In the genomic region with DNA sequence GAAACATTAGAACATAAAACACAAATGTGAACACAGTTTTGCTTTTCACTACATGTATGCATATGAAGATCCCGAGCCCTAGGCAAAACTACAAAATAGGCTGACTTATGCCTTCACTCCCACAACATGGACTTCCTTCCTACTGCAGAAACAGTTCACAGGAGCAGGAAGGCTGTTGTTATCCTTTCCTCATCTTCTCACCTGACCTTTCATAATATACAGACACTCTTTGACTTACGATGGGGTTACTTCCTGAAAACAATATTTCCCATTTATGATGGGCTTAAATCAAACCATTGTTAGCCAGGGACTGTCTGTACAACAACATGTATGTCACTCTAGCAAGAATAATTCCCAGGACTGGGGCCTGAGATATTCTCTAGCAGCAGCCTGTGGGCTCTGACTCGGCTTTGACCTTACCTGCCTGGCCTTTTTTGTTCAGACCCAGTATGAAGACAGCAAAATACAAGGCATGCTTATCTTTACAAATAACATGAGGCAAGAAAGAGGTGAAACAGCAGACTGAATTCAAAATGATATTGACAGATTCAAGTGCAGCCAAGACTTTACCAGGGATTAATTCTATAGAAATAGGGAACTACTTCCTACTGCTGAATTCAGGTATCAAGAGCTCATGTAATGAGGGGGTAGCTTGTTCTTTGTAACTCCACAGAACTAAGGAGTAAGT, we compare ENCODE assay signal across 1 cellular context.
TF ChIP-seq lines count a peak whose summit lies in the region.

No MANE protein-coding gene starts in this region.

TF ChIP-seq in GM12878, 131 proteins besides CTCF, POLR2A, EP300 and RAD21:
- TF ChIP-seq KAT2A (conservative IDR thresholded peaks at IDR 0.05; ENCODE audit: control insufficient read depth, low read depth, low read length) = no peak
- TF ChIP-seq STAT3 (IDR thresholded peaks at IDR 0.05; ENCODE audit: low read depth, low read length) = no peak
- TF ChIP-seq EGR1 (IDR thresholded peaks at IDR 0.05; ENCODE audit: borderline replicate concordance in 1 of 2, low read depth in 2 of 2, low read length in 2 of 2) = no peak
- TF ChIP-seq, protein P1, sequence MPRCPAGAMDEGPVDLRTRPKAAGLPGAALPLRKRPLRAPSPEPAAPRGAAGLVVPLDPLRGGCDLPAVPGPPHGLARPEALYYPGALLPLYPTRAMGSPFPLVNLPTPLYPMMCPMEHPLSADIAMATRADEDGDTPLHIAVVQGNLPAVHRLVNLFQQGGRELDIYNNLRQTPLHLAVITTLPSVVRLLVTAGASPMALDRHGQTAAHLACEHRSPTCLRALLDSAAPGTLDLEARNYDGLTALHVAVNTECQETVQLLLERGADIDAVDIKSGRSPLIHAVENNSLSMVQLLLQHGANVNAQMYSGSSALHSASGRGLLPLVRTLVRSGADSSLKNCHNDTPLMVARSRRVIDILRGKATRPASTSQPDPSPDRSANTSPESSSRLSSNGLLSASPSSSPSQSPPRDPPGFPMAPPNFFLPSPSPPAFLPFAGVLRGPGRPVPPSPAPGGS (IDR thresholded peaks at IDR 0.05; ENCODE audit: borderline replicate concordance, insufficient read depth, low read depth, low read length, poor library complexity, severe bottlenecking) = no peak
- TF ChIP-seq EZH2 (IDR thresholded peaks at IDR 0.05; ENCODE audit: borderline replicate concordance, control insufficient read depth, low read depth, low read length) = no peak
- TF ChIP-seq RCOR1 (conservative IDR thresholded peaks at IDR 0.05; ENCODE audit: low read depth, low read length) = no peak
- TF ChIP-seq, protein P2, sequence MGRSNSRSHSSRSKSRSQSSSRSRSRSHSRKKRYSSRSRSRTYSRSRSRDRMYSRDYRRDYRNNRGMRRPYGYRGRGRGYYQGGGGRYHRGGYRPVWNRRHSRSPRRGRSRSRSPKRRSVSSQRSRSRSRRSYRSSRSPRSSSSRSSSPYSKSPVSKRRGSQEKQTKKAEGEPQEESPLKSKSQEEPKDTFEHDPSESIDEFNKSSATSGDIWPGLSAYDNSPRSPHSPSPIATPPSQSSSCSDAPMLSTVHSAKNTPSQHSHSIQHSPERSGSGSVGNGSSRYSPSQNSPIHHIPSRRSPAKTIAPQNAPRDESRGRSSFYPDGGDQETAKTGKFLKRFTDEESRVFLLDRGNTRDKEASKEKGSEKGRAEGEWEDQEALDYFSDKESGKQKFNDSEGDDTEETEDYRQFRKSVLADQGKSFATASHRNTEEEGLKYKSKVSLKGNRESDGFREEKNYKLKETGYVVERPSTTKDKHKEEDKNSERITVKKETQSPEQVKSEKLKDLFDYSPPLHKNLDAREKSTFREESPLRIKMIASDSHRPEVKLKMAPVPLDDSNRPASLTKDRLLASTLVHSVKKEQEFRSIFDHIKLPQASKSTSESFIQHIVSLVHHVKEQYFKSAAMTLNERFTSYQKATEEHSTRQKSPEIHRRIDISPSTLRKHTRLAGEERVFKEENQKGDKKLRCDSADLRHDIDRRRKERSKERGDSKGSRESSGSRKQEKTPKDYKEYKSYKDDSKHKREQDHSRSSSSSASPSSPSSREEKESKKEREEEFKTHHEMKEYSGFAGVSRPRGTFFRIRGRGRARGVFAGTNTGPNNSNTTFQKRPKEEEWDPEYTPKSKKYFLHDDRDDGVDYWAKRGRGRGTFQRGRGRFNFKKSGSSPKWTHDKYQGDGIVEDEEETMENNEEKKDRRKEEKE (IDR thresholded peaks at IDR 0.05) = no peak
- TF ChIP-seq SMC3 (IDR thresholded peaks at IDR 0.05; ENCODE audit: borderline replicate concordance, low read length) = no peak
- TF ChIP-seq, protein P3, sequence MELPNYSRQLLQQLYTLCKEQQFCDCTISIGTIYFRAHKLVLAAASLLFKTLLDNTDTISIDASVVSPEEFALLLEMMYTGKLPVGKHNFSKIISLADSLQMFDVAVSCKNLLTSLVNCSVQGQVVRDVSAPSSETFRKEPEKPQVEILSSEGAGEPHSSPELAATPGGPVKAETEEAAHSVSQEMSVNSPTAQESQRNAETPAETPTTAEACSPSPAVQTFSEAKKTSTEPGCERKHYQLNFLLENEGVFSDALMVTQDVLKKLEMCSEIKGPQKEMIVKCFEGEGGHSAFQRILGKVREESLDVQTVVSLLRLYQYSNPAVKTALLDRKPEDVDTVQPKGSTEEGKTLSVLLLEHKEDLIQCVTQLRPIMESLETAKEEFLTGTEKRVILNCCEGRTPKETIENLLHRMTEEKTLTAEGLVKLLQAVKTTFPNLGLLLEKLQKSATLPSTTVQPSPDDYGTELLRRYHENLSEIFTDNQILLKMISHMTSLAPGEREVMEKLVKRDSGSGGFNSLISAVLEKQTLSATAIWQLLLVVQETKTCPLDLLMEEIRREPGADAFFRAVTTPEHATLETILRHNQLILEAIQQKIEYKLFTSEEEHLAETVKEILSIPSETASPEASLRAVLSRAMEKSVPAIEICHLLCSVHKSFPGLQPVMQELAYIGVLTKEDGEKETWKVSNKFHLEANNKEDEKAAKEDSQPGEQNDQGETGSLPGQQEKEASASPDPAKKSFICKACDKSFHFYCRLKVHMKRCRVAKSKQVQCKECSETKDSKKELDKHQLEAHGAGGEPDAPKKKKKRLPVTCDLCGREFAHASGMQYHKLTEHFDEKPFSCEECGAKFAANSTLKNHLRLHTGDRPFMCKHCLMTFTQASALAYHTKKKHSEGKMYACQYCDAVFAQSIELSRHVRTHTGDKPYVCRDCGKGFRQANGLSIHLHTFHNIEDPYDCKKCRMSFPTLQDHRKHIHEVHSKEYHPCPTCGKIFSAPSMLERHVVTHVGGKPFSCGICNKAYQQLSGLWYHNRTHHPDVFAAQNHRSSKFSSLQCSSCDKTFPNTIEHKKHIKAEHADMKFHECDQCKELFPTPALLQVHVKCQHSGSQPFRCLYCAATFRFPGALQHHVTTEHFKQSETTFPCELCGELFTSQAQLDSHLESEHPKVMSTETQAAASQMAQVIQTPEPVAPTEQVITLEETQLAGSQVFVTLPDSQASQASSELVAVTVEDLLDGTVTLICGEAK (IDR thresholded peaks at IDR 0.05; ENCODE audit: borderline replicate concordance) = no peak
- TF ChIP-seq, protein P4, sequence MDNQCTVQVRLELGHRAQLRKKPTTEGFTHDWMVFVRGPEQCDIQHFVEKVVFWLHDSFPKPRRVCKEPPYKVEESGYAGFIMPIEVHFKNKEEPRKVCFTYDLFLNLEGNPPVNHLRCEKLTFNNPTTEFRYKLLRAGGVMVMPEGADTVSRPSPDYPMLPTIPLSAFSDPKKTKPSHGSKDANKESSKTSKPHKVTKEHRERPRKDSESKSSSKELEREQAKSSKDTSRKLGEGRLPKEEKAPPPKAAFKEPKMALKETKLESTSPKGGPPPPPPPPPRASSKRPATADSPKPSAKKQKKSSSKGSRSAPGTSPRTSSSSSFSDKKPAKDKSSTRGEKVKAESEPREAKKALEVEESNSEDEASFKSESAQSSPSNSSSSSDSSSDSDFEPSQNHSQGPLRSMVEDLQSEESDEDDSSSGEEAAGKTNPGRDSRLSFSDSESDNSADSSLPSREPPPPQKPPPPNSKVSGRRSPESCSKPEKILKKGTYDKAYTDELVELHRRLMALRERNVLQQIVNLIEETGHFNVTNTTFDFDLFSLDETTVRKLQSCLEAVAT (IDR thresholded peaks at IDR 0.05) = no peak
- TF ChIP-seq, protein P5, sequence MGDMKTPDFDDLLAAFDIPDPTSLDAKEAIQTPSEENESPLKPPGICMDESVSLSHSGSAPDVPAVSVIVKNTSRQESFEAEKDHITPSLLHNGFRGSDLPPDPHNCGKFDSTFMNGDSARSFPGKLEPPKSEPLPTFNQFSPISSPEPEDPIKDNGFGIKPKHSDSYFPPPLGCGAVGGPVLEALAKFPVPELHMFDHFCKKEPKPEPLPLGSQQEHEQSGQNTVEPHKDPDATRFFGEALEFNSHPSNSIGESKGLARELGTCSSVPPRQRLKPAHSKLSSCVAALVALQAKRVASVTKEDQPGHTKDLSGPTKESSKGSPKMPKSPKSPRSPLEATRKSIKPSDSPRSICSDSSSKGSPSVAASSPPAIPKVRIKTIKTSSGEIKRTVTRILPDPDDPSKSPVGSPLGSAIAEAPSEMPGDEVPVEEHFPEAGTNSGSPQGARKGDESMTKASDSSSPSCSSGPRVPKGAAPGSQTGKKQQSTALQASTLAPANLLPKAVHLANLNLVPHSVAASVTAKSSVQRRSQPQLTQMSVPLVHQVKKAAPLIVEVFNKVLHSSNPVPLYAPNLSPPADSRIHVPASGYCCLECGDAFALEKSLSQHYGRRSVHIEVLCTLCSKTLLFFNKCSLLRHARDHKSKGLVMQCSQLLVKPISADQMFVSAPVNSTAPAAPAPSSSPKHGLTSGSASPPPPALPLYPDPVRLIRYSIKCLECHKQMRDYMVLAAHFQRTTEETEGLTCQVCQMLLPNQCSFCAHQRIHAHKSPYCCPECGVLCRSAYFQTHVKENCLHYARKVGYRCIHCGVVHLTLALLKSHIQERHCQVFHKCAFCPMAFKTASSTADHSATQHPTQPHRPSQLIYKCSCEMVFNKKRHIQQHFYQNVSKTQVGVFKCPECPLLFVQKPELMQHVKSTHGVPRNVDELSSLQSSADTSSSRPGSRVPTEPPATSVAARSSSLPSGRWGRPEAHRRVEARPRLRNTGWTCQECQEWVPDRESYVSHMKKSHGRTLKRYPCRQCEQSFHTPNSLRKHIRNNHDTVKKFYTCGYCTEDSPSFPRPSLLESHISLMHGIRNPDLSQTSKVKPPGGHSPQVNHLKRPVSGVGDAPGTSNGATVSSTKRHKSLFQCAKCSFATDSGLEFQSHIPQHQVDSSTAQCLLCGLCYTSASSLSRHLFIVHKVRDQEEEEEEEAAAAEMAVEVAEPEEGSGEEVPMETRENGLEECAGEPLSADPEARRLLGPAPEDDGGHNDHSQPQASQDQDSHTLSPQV (IDR thresholded peaks at IDR 0.05) = no peak
- TF ChIP-seq JUND (IDR thresholded peaks at IDR 0.05; ENCODE audit: low read depth, low read length) = no peak
- no peak for TF ChIP-seq HDAC2 (IDR thresholded peaks at IDR 0.05)
- TF ChIP-seq ZNF622 (IDR thresholded peaks at IDR 0.05) = no peak
- TF ChIP-seq JUNB (IDR thresholded peaks at IDR 0.05) = no peak
- TF ChIP-seq MXI1 (IDR thresholded peaks at IDR 0.05; ENCODE audit: low read depth, low read length) = no peak
- TF ChIP-seq ZNF24 (IDR thresholded peaks at IDR 0.05) = no peak
- no peak for TF ChIP-seq SMAD5 (IDR thresholded peaks at IDR 0.05; ENCODE audit: low read depth)
